8 cellular contexts compared by ENCODE assay signal in genomic region chr19:35153701-35154534, GRCh38. TPM values are rescaled to one million over a fixed set of nuclear protein-coding genes. Genes with fewer than 3 reads are reported as not detected.
DNase-seq lines count a peak whose midpoint lies in the region; ATAC-seq and TF ChIP-seq lines count a peak whose summit lies in the region.

No MANE protein-coding gene starts in this region.

- TF ChIP-seq CTCF in AG04450 (IDR thresholded peaks at IDR 0.05; ENCODE audit: low read depth, low read length) = peak; percentile 68
- TF ChIP-seq CTCF in GM23338 (conservative IDR thresholded peaks at IDR 0.05; ENCODE audit: low read depth in 2 of 2) = peak; percentile 52 to 59
- peak; percentile 73 for TF ChIP-seq CTCF in RWPE1 (conservative IDR thresholded peaks at IDR 0.05; ENCODE audit: low read depth)
- TF ChIP-seq CTCF in hepatocyte (IDR thresholded peaks at IDR 0.05; ENCODE audit: poor library complexity) = peak; percentile 40

- no peak for DNase-seq in AG04450 (ENCODE audit: low read depth, low spot score)
- peak; percentile 88 for DNase-seq in GM23338 (ENCODE audit: low spot score)
- DNase-seq in RWPE1 (ENCODE audit: low spot score) = peak; percentile 49
- DNase-seq in activated naive CD4-positive, alpha-beta T cell treated with anti-CD3 and anti-CD28 coated beads, Interleukin-2, amount 10 ng/mL, durations not matched to agents 7 days and 5 days = peak; percentile 83
- peak; percentile 67 for DNase-seq in hepatocyte (ENCODE audit: low spot score)
- peak; percentile 61 to 77 for DNase-seq in stimulated activated CD4-positive, alpha-beta T cell treated with anti-CD3 and anti-CD28 coated beads, Interleukin-12 subunit alpha, Interleukin-12 subunit beta, amount 100 ng/mL, for 24 hours (ENCODE audit: low read depth in 2 of 2)
- no peak for DNase-seq in ureter (ENCODE audit: low spot score)

- H3K9me2 ChIP-seq in GM23338 (ENCODE audit: insufficient read depth) = no peaks in the 10 kb centered on the region
- H3K9me2 ChIP-seq in hepatocyte (replicated peaks; ENCODE audit: insufficient read depth) = no peaks in the 10 kb centered on the region

- H4K20me1 ChIP-seq in GM23338 (replicated peaks; ENCODE audit: insufficient read depth) (peaks cover 8% of the 10 kb centered on the region; the same call in 1 of the 2 replicates), hepatocyte (ENCODE audit: insufficient read depth, poor library complexity, severe bottlenecking) (no peaks in the 10 kb centered on the region)

- peaks cover 49% of the 10 kb centered on the region for H3K4me1 Mint-ChIP-seq in GM23338
- peaks cover 59% of the 10 kb centered on the region for H3K4me1 Mint-ChIP-seq in activated naive CD4-positive, alpha-beta T cell treated with anti-CD3 and anti-CD28 coated beads, Interleukin-2, amount 10 ng/mL, durations not matched to agents 7 days and 5 days

- H3K79me2 ChIP-seq in GM23338 (replicated peaks; ENCODE audit: insufficient read depth) (peaks cover 16% of the 10 kb centered on the region), hepatocyte (no peaks in the 10 kb centered on the region)

- H3K27me3 ChIP-seq in AG04450 (ENCODE audit: control insufficient read depth, insufficient read depth, low read length) (no peaks in the 10 kb centered on the region), GM23338 (ENCODE audit: insufficient read depth) (no peaks in the 10 kb centered on the region), hepatocyte (peaks cover 24% of the 10 kb centered on the region)

- H3K4me1 ChIP-seq in GM23338 (ENCODE audit: insufficient read depth) (peaks cover 26% of the 10 kb centered on the region), hepatocyte (ENCODE audit: insufficient read depth) (peaks cover 13% of the 10 kb centered on the region)

- peak overlapping the region; percentile 90 for H3K4me3 Mint-ChIP-seq in GM23338
- H3K4me3 Mint-ChIP-seq in activated naive CD4-positive, alpha-beta T cell treated with anti-CD3 and anti-CD28 coated beads, Interleukin-2, amount 10 ng/mL, durations not matched to agents 7 days and 5 days = peak overlapping the region; percentile 98

- H3K36me3 ChIP-seq in GM23338 (ENCODE audit: insufficient read depth) (peaks cover 13% of the 10 kb centered on the region), hepatocyte (replicated peaks; ENCODE audit: insufficient read depth, low read depth) (no peaks in the 10 kb centered on the region)

- no peaks in the 10 kb centered on the region for H3K9me3 Mint-ChIP-seq in GM23338
- no peaks in the 10 kb centered on the region for H3K9me3 Mint-ChIP-seq in activated naive CD4-positive, alpha-beta T cell treated with anti-CD3 and anti-CD28 coated beads, Interleukin-2, amount 10 ng/mL, durations not matched to agents 7 days and 5 days

- peak; percentile 62 for ATAC-seq in GM23338
- ATAC-seq in GM21515 (IDR thresholded peaks at IDR 0.05; ENCODE audit: unreplicated experiment) = no peak

- H3K9me3 ChIP-seq in AG04450 (ENCODE audit: control insufficient read depth, insufficient read depth, low read length) = no peaks in the 10 kb centered on the region; the same call in 1 of the 2 replicates
- H3K9me3 ChIP-seq in hepatocyte (ENCODE audit: low read depth) = no peaks in the 10 kb centered on the region

- POLR2A ChIA-PET in AG04450 (lab: Yijun Ruan, JAX) = interaction anchor here (0.5 to 1.1 kb wide), 3 partner anchors 13 to 86 kb away, joined by 3 to 4 read pairs (median 4); no protein-coding TSS in a partner anchor
- POLR2A ChIA-PET in RWPE1 (lab: Yijun Ruan, JAX; ENCODE audit: low non-redundant PET) = interaction anchor here (0.6 to 0.9 kb wide), 2 partner anchors 9 to 37 kb away, joined by 3 read pairs; no protein-coding TSS in a partner anchor

- CTCF ChIA-PET in AG04450 (lab: Charles Lee) = interaction anchor here (0.6 to 6.8 kb wide), 11 partner anchors 9 to 1739 kb away, joined by 3 to 83 read pairs (median 6); partner anchors contain the start of gene FXYD7
- CTCF ChIA-PET in RWPE1 (lab: Yijun Ruan, JAX) = interaction anchor here (0.5 to 1.7 kb wide), 6 partner anchors 8 to 102 kb away, joined by 3 to 8 read pairs (median 3); no protein-coding TSS in a partner anchor
- CTCF ChIA-PET in activated naive CD4-positive, alpha-beta T cell treated with anti-CD3 and anti-CD28 coated beads, Interleukin-2, amount 10 ng/mL, durations not matched to agents 7 days and 5 days (lab: Charles Lee) = interaction anchor here (0.6 to 4.1 kb wide), 16 partner anchors 9 to 192 kb away, joined by 3 to 50 read pairs (median 4); partner anchors contain the start of gene FXYD7

- H3K27me3 Mint-ChIP-seq in GM23338 (ENCODE audit: insufficient read depth, low read depth, poor library complexity) = peaks cover 14% of the 10 kb centered on the region
- peaks cover 22% of the 10 kb centered on the region for H3K27me3 Mint-ChIP-seq in activated naive CD4-positive, alpha-beta T cell treated with anti-CD3 and anti-CD28 coated beads, Interleukin-2, amount 10 ng/mL, durations not matched to agents 7 days and 5 days

- peak overlapping the region; percentile 47; the same call in 1 of the 2 replicates for H3K27ac Mint-ChIP-seq in GM23338
- peak overlapping the region; percentile 95 for H3K27ac Mint-ChIP-seq in activated naive CD4-positive, alpha-beta T cell treated with anti-CD3 and anti-CD28 coated beads, Interleukin-2, amount 10 ng/mL, durations not matched to agents 7 days and 5 days

- peak overlapping the region; percentile 90 for H2AFZ ChIP-seq in GM23338
- H2AFZ ChIP-seq in hepatocyte = peak overlapping the region; percentile 68

- WGBS in hepatocyte (ENCODE audit: low lambda C conversion rate, missing lambda C conversion rate) = 2% methylated on average over 24 of the region's 36 CpGs

- H3F3A ChIP-seq in GM23338 (replicated peaks; ENCODE audit: low read depth) = peaks cover 17% of the 10 kb centered on the region; the same call in 1 of the 2 replicates

- H3K36me3 Mint-ChIP-seq in GM23338 (ENCODE audit: low read depth) = peaks cover 32% of the 10 kb centered on the region
- H3K36me3 Mint-ChIP-seq in activated naive CD4-positive, alpha-beta T cell treated with anti-CD3 and anti-CD28 coated beads, Interleukin-2, amount 10 ng/mL, durations not matched to agents 7 days and 5 days = peaks cover 59% of the 10 kb centered on the region

- H3K4me2 ChIP-seq in GM23338 = peak overlapping the region; percentile 84
- peak overlapping the region; percentile 93 for H3K4me2 ChIP-seq in hepatocyte

- peak overlapping the region; percentile 92 for H3K4me3 ChIP-seq in AG04450 (ENCODE audit: low read depth, low read length)
- peak overlapping the region; percentile 90 for H3K4me3 ChIP-seq in GM23338
- H3K4me3 ChIP-seq in hepatocyte = peak overlapping the region; percentile 53

- H3K27ac ChIP-seq in AG04450 (ENCODE audit: low read depth, low read length) (no peak overlapping the region), GM23338 (ENCODE audit: low read depth) (peak overlapping the region; percentile 80; the same call in 1 of the 2 replicates), RWPE1 (peak overlapping the region; percentile 79), hepatocyte (no peak overlapping the region)

TF ChIP-seq in GM23338, 12 proteins besides CTCF, POLR2A, EP300 and RAD21 (continues in another document):
- no peak for TF ChIP-seq STAT1 (IDR thresholded peaks at IDR 0.05; ENCODE audit: unreplicated experiment)
- no peak for TF ChIP-seq EZH2 (IDR thresholded peaks at IDR 0.05; ENCODE audit: low read depth, unreplicated experiment)

RNA-seq across cellular contexts. Expression of gene FXYD5, which starts 0.6 kb away (rescaled TPM):
- 80.3 and 100 TPM in 2 replicates for polyA plus RNA-seq in AG04450 (2011; rRNA removed)
- 165 and 220 TPM in 2 replicates for polyA minus RNA-seq in AG04450 (2011; rRNA and poly(A)+ RNA removed)
- total RNA-seq in GM23338 (2014; rRNA removed; shearing (Covaris generic)) = 97.7 and 98.9 TPM in 2 replicates
- 222 and 233 TPM in 2 replicates for polyA plus RNA-seq in GM23338 (2016; fragmentation: Nextera tagmentation; extraction: Ambion mirVana)
- total RNA-seq in hepatocyte = 36.4 and 42.8 TPM in 2 replicates
- polyA plus RNA-seq in hepatocyte = 81.1 and 90.2 TPM in 2 replicates
- 136 TPM for total RNA-seq in ureter

RNA-seq across cellular contexts. Expression of gene FXYD7, which starts 10.9 kb away (rescaled TPM):
- polyA plus RNA-seq in AG04450 (2011; rRNA removed) (not detected in 2 replicates), GM23338 (2016; fragmentation: Nextera tagmentation; extraction: Ambion mirVana) (43.7 and 44.0 TPM in 2 replicates), hepatocyte (0.22 and 0.46 TPM in 2 replicates)
- not detected in 2 replicates for polyA minus RNA-seq in AG04450 (2011; rRNA and poly(A)+ RNA removed)
- total RNA-seq in GM23338 (2014; rRNA removed; shearing (Covaris generic)) = 9.6 and 15.9 TPM in 2 replicates
- total RNA-seq in hepatocyte (0.27 TPM in 1 of 2 replicates, not detected in the other), ureter (0.62 TPM)

RNA-seq across cellular contexts. Expression of gene FXYD1, which starts 15.3 kb away (rescaled TPM):
- 1.3 and 1.4 TPM in 2 replicates for polyA plus RNA-seq in AG04450 (2011; rRNA removed)
- 2.0 TPM in 1 of 2 replicates, not detected in the other for polyA minus RNA-seq in AG04450 (2011; rRNA and poly(A)+ RNA removed)
- 1.5 and 1.7 TPM in 2 replicates for total RNA-seq in GM23338 (2014; rRNA removed; shearing (Covaris generic))
- 26.8 and 31.3 TPM in 2 replicates for polyA plus RNA-seq in GM23338 (2016; fragmentation: Nextera tagmentation; extraction: Ambion mirVana)
- 2.9 and 7.5 TPM in 2 replicates for total RNA-seq in hepatocyte
- 18.5 and 22.0 TPM in 2 replicates for polyA plus RNA-seq in hepatocyte
- total RNA-seq in ureter = 50.2 TPM

RNA-seq across cellular contexts. Expression of gene LGI4, which starts 19.1 kb away (rescaled TPM):
- polyA plus RNA-seq in AG04450 (2011; rRNA removed) (0.07 TPM in 1 of 2 replicates, not detected in the other), GM23338 (2016; fragmentation: Nextera tagmentation; extraction: Ambion mirVana) (2.3 and 3.4 TPM in 2 replicates), hepatocyte (5.2 and 8.8 TPM in 2 replicates)
- polyA minus RNA-seq in AG04450 (2011; rRNA and poly(A)+ RNA removed) = 0.48 TPM in 1 of 2 replicates, not detected in the other
- 3.6 and 4.3 TPM in 2 replicates for total RNA-seq in GM23338 (2014; rRNA removed; shearing (Covaris generic))
- total RNA-seq in hepatocyte (2.4 and 6.3 TPM in 2 replicates), ureter (15.5 TPM)

RNA-seq across cellular contexts. Expression of gene FXYD3, which starts 38.3 kb away (rescaled TPM):
- polyA plus RNA-seq in AG04450 (2011; rRNA removed) (not detected in 2 replicates), GM23338 (2016; fragmentation: Nextera tagmentation; extraction: Ambion mirVana) (0.81 and 0.89 TPM in 2 replicates), hepatocyte (491 and 542 TPM in 2 replicates)
- polyA minus RNA-seq in AG04450 (2011; rRNA and poly(A)+ RNA removed) = not detected in 2 replicates
- total RNA-seq in GM23338 (2014; rRNA removed; shearing (Covaris generic)) = not detected in 2 replicates
- total RNA-seq in hepatocyte (225 and 235 TPM in 2 replicates), ureter (434 TPM)

Comparison
In these comparisons a context has a peak if more than half of its experiments do, and no peak if none do; other contexts are left out.
1. DNase-seq: peak in GM23338 (single experiment), RWPE1 (single experiment), activated naive CD4-positive, alpha-beta T cell treated with anti-CD3 and anti-CD28 coated beads, Interleukin-2, amount 10 ng/mL, durations not matched to agents 7 days and 5 days (single experiment), hepatocyte (single experiment) and stimulated activated CD4-positive, alpha-beta T cell treated with anti-CD3 and anti-CD28 coated beads, Interleukin-12 subunit alpha, Interleukin-12 subunit beta, amount 100 ng/mL, for 24 hours (2 of 2); none in AG04450 (single experiment) and ureter (single experiment).
2. H3K27ac ChIP-seq: peak in GM23338 (single experiment) and RWPE1 (single experiment); none in AG04450 (single experiment) and hepatocyte (single experiment).
3. Peak in every context shown above with its lines, with median percentiles within 50 percentile points of each other: H3K4me3 ChIP-seq and CTCF ChIP-seq.